23 cellular contexts compared by ENCODE assay signal in genomic region chr12:3418609-3419469, GRCh38.
DNase-seq lines count a peak whose midpoint lies in the region; ATAC-seq and TF ChIP-seq lines count a peak whose summit lies in the region.
"Had no signal": no experiment of that assay in that cellular context is flagged by ENCODE, and none has a peak within 500 bp of the region (broad histone marks: within the 10 kb centered on the region; RNA-seq: fewer than 3 reads in every experiment).

No MANE protein-coding gene starts in this region.

- no peaks in the 10 kb centered on the region for H4K20me1 ChIP-seq in IMR-90 (ENCODE audit: insufficient read depth, low read length)

- no peak overlapping the region for H2BK120ac ChIP-seq in IMR-90 (ENCODE audit: low read depth, low read length)

- H2AFZ ChIP-seq in IMR-90 (replicated peaks; ENCODE audit: low read length, poor library complexity): no peak overlapping the region

- no peak overlapping the region for H2BK15ac ChIP-seq in IMR-90 (ENCODE audit: low read depth, low read length)

- H3K4me3 ChIP-seq in IMR-90 (ENCODE audit: insufficient read depth, low read depth, low read length): no peak overlapping the region
- H3K4me3 ChIP-seq: A549, ascending aorta, prostate gland had no signal

- dilution Hi-C loops in IMR-90 (cut with HindIII; ENCODE audit: low sequenced_read_pairs, unreplicated experiment): no loop called here

- CTCF ChIA-PET in IMR-90 (lab: Yijun Ruan, JAX): no interaction called here

- H4K8ac ChIP-seq in IMR-90 (ENCODE audit: low read depth in 2 of 2, low read length in 2 of 2): no peak overlapping the region

- no peak overlapping the region for H3K56ac ChIP-seq in IMR-90 (ENCODE audit: extremely low read depth, insufficient read depth, low read length)

- no peak overlapping the region for H3K18ac ChIP-seq in IMR-90 (ENCODE audit: low read depth, low read length)

- H3K36me3 ChIP-seq in IMR-90 (ENCODE audit: control insufficient read depth, insufficient read depth, low read length): no peaks in the 10 kb centered on the region
- H3K36me3 ChIP-seq: ascending aorta, prostate gland had no signal

- ATAC-seq in IMR-90 (ENCODE audit: low read depth) (no peak), HG03108 (IDR thresholded peaks at IDR 0.05; ENCODE audit: unreplicated experiment) (no peak)
- ATAC-seq: A549; activated naive CD4-positive, alpha-beta T cell treated with anti-CD3 and anti-CD28 coated beads, Interleukin-2, amount 50 U/mL, for 72 hours; Right ventricle myocardium inferior; WTC11 had no signal

- no peaks in the 10 kb centered on the region for H3K79me1 ChIP-seq in IMR-90 (ENCODE audit: low read depth in 1 of 2, low read length in 2 of 2)

- H4K5ac ChIP-seq in IMR-90 (ENCODE audit: low read depth, low read length): no peak overlapping the region

- H2BK5ac ChIP-seq in IMR-90 (ENCODE audit: low read depth, low read length, poor library complexity, severe bottlenecking): no peak overlapping the region

- no peaks in the 10 kb centered on the region for H3K4me1 ChIP-seq in IMR-90 (ENCODE audit: control insufficient read depth, insufficient read depth, low read length)
- H3K4me1 ChIP-seq: A549, ascending aorta, prostate gland had no signal

- no peak for TF ChIP-seq POLR2A in IMR-90 (IDR thresholded peaks at IDR 0.05; ENCODE audit: low read depth, low read length)

- no peak overlapping the region for H3K27ac ChIP-seq in IMR-90 (ENCODE audit: insufficient read depth, low read length)
- H3K27ac ChIP-seq: A549, ascending aorta, prostate gland had no signal

- WGBS in IMR-90 (ENCODE audit: extremely low coverage in 2 of 2, insufficient read length in 1 of 2), 2 experiments: 10% methylated on average over 2 of the region's 13 CpGs; no CpG with 5 or more reads in 1 of the 2 experiments

- no TSS peak for BruUV-seq in IMR-90 (replicated peaks; lab: Mats Ljungman, UMichigan)

- H2AK5ac ChIP-seq in IMR-90 (ENCODE audit: low read depth, low read length): no peak overlapping the region

- H3K9ac ChIP-seq in IMR-90 (ENCODE audit: low read depth, low read length): no peak overlapping the region

- no peak for TF ChIP-seq CTCF in IMR-90 (conservative IDR thresholded peaks at IDR 0.05; ENCODE audit: low read depth, low read length)

- TF ChIP-seq RAD21 in IMR-90 (IDR thresholded peaks at IDR 0.05; ENCODE audit: low read length): no peak

- no peak overlapping the region for H3K4ac ChIP-seq in IMR-90 (ENCODE audit: low read depth, low read length)

- H3K23ac ChIP-seq in IMR-90 (ENCODE audit: low read depth, low read length): no peak overlapping the region

- no peaks in the 10 kb centered on the region for H3K9me1 ChIP-seq in IMR-90 (ENCODE audit: insufficient read depth, low read length)

- peak; percentile 3 for DNase-seq in AG20443 (ENCODE audit: low spot score)
- DNase-seq in IMR-90: no peak
- peak; percentile 56 for DNase-seq in NCI-H345 (lab: John Stamatoyannopoulos, UW)
- peak; percentile 6 for DNase-seq in iPS-NIHi7 (ENCODE audit: extremely low spot score)
- DNase-seq in GM03348 (ENCODE audit: low spot score): no peak
- no peak for DNase-seq in C1 segment of cervical spinal cord (lab: John Stamatoyannopoulos, UW)
- no peak for DNase-seq in SHP77 treated with DMSO at 0.1 percent for 48 hours (lab: John Stamatoyannopoulos, UW)
- DNase-seq: activated CD4-positive, alpha-beta T cell treated with anti-CD3 and anti-CD28 coated beads, Interleukin-2, amount 50 U/mL, for 1 hour; central memory CD4-positive, alpha-beta T cell; H9; Kasumi-1; kidney glomerular epithelial cell; mesenchymal stem cell; NCI-H2171 treated with DMSO at 0.1 percent for 48 hours; OCI-M1; T-helper 9 cell had no signal

- H2BK20ac ChIP-seq in IMR-90 (ENCODE audit: low read depth, low read length): no peak overlapping the region

- in situ Hi-C loops in IMR-90 (cut with MboI; ENCODE audit: low sequenced_read_pairs): no loop called here

- peak overlapping the region; percentile 37 for H2AK9ac ChIP-seq in IMR-90 (replicated peaks; ENCODE audit: low read depth, low read length, poor library complexity)

- no peak overlapping the region for H4K91ac ChIP-seq in IMR-90 (ENCODE audit: insufficient read depth, low read depth, low read length)

- H3K4me2 ChIP-seq in IMR-90 (ENCODE audit: low read depth, low read length): no peak overlapping the region
- H3K4me2 ChIP-seq: A549 had no signal

- intact Hi-C loops in IMR-90 (cut with micrococcal nuclease): no loop called here

- peaks cover 5% of the 10 kb centered on the region for H3K27me3 ChIP-seq in IMR-90 (ENCODE audit: control insufficient read depth, insufficient read depth, low read length)
- H3K27me3 ChIP-seq: ascending aorta had no signal

- POLR2A ChIA-PET in IMR-90 (lab: Charles Lee; ENCODE audit: unreplicated experiment): no interaction called here

- no peaks in the 10 kb centered on the region for H3K9me3 ChIP-seq in IMR-90 (ENCODE audit: control insufficient read depth, insufficient read depth, low read length)
- H3K9me3 ChIP-seq: A549, ascending aorta, prostate gland had no signal

- H3K14ac ChIP-seq in IMR-90 (replicated peaks; ENCODE audit: low read depth, low read length): no peak overlapping the region

TF ChIP-seq in IMR-90, 13 proteins besides CTCF, POLR2A, EP300 and RAD21:
- no peak for TF ChIP-seq USF2 (IDR thresholded peaks at IDR 0.05; ENCODE audit: low read depth, low read length)
- TF ChIP-seq RCOR1 (IDR thresholded peaks at IDR 0.05; ENCODE audit: insufficient replicate concordance, low read length): no peak
- TF ChIP-seq MAFK (IDR thresholded peaks at IDR 0.05; ENCODE audit: low read depth, low read length): no peak
- no peak for TF ChIP-seq CHD1 (IDR thresholded peaks at IDR 0.05; ENCODE audit: low read depth, low read length)

Comparison
In these comparisons a context has a peak if more than half of its experiments do, and no peak if none do; other contexts are left out.
1. DNase-seq: peak in AG20443 (single experiment), NCI-H345 (single experiment) and iPS-NIHi7 (single experiment); none in IMR-90 (single experiment), GM03348 (single experiment), C1 segment of cervical spinal cord (0 of 14) and SHP77 treated with DMSO at 0.1 percent for 48 hours (single experiment).